In the genomic region with DNA sequence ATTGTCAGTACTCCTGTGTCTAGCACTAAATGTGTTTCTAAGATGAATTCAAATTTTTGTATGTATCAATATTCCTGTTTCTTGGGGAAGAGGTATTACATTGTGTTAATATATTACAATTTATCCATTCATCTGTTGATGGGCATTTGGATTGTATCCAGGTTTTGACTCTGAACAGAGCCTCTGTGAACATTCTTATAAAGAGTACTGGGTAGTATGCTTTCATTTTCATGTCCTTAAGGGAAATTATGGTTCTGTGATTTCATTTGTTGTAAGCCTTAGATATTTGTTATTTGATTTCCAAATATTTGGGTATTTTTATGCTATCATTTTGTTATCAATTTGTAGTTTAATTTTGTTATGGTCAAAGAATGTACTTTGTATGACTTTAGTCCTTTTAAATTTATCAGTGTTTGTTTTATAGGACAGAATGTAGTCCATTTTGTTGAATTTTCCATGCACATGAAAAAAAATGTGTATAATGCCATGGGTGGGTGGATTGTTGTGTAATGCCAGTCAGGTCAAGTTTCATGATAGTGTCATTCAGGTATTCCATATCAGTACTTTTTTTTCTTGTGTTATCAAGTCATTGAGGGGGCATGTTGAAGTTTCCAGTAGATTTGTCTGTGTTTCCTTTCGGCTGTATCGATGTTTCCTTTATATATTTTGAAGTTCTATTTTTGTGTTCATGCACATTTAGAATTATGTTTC, we compare ENCODE assay signal across 12 cellular contexts. TPM values are rescaled to one million over a fixed set of nuclear protein-coding genes. Genes with fewer than 3 reads are reported as not detected.
A peak's percentile ranks its signal among the peaks of the same experiment; 100 is the strongest.
DNase-seq lines count a peak whose midpoint lies in the region; TF ChIP-seq lines count a peak whose summit lies in the region.
"Had no signal": no experiment of that assay in that cellular context is flagged by ENCODE, and none has a peak within 500 bp of the region (broad histone marks: within the 10 kb centered on the region; RNA-seq: fewer than 3 reads in every experiment).

No MANE protein-coding gene starts in this region.

- CTCF ChIA-PET in activated CD4-positive, alpha-beta memory T cell treated with anti-CD3 and anti-CD28 coated beads for 36 hours (lab: Charles Lee): interaction anchor here (0.9 kb wide), 1 partner anchor 9 kb away, joined by 3 read pairs; no protein-coding TSS in a partner anchor

- H3K36me3 Mint-ChIP-seq in activated CD4-positive, alpha-beta memory T cell treated with anti-CD3 and anti-CD28 coated beads for 36 hours: peaks cover 10% of the 10 kb centered on the region

- H3K27me3 Mint-ChIP-seq in activated CD4-positive, alpha-beta memory T cell treated with anti-CD3 and anti-CD28 coated beads for 36 hours: no peaks in the 10 kb centered on the region

- H3K9me3 Mint-ChIP-seq in activated CD4-positive, alpha-beta memory T cell treated with anti-CD3 and anti-CD28 coated beads for 36 hours: peaks cover 5% of the 10 kb centered on the region

- H3K4me3 ChIP-seq in fibroblast of the aortic adventitia (ENCODE audit: low read depth, low read length): no peak overlapping the region
- H3K4me3 ChIP-seq: thoracic aorta had no signal

- POLR2A ChIA-PET in activated CD4-positive, alpha-beta memory T cell treated with anti-CD3 and anti-CD28 coated beads for 36 hours (lab: Charles Lee): no interaction called here

- in situ Hi-C loops in G401 (cut with HindIII; ENCODE audit: low sequenced_read_pairs): no loop called here

- peak; percentile 25 for DNase-seq in Ammon's horn (ENCODE audit: low spot score)
- peak; percentile 32 for DNase-seq in G401 (ENCODE audit: low spot score)
- DNase-seq in activated CD4-positive, alpha-beta memory T cell treated with anti-CD3 and anti-CD28 coated beads for 36 hours: no peak
- peak; percentile 35 for DNase-seq in fibroblast of the aortic adventitia (ENCODE audit: low read depth)
- no peak for DNase-seq in anterior cingulate cortex (lab: John Stamatoyannopoulos, UW)
- no peak for DNase-seq in activated CD8-positive, alpha-beta memory T cell treated with anti-CD3 and anti-CD28 coated beads, Interleukin-2, amount 50 U/mL, for 48 hours
- DNase-seq in LoVo (ENCODE audit: low spot score): no peak
- no peak for DNase-seq in NOMO-1 treated with dmso at 0.1 percent for 144 hours (lab: John Stamatoyannopoulos, UW; ENCODE audit: unreplicated experiment)
- DNase-seq: NCI-H1092 treated with DMSO at 0.1 percent for 48 hours, NCI-H446 had no signal

- intact Hi-C loops in activated CD4-positive, alpha-beta memory T cell treated with anti-CD3 and anti-CD28 coated beads for 36 hours (cut with micrococcal nuclease): loop anchor here (1.0 kb wide), 2 partner anchors 13 to 36 kb away; no protein-coding TSS in a partner anchor

- no peak for TF ChIP-seq CTCF in fibroblast of the aortic adventitia (IDR thresholded peaks at IDR 0.05; ENCODE audit: insufficient read depth, low read length)

- peaks cover 58% of the 10 kb centered on the region for H3K4me1 Mint-ChIP-seq in activated CD4-positive, alpha-beta memory T cell treated with anti-CD3 and anti-CD28 coated beads for 36 hours (ENCODE audit: low read depth)
- H3K4me1 Mint-ChIP-seq: nephron had no signal

- H3K27ac Mint-ChIP-seq in activated CD4-positive, alpha-beta memory T cell treated with anti-CD3 and anti-CD28 coated beads for 36 hours: peak overlapping the region; percentile 50
- H3K27ac Mint-ChIP-seq: nephron had no signal

- peak overlapping the region; percentile 10 for H3K4me3 Mint-ChIP-seq in activated CD4-positive, alpha-beta memory T cell treated with anti-CD3 and anti-CD28 coated beads for 36 hours
- H3K4me3 Mint-ChIP-seq: nephron had no signal

RNA-seq across cellular contexts. Expression of a gene that starts 38.4 kb away (rescaled TPM):
- 20.4 and 25.9 TPM in 2 replicates for total RNA-seq in G401 (2014; rRNA removed; shearing (Covaris generic))
- 10 to 100 TPM; 24.5 to 29.9 TPM for total RNA-seq in activated CD4-positive, alpha-beta memory T cell treated with anti-CD3 and anti-CD28 coated beads for 36 hours
- 32.0 and 40.6 TPM in 2 replicates for total RNA-seq in fibroblast of the aortic adventitia (ENCODE audit: low replicate concordance)

Comparison
In these comparisons a context has a peak if more than half of its experiments do, and no peak if none do; other contexts are left out.
1. DNase-seq: peak in Ammon's horn (single experiment), G401 (single experiment) and fibroblast of the aortic adventitia (single experiment); none in activated CD4-positive, alpha-beta memory T cell treated with anti-CD3 and anti-CD28 coated beads for 36 hours (single experiment), anterior cingulate cortex (0 of 58), activated CD8-positive, alpha-beta memory T cell treated with anti-CD3 and anti-CD28 coated beads, Interleukin-2, amount 50 U/mL, for 48 hours (single experiment), LoVo (single experiment) and NOMO-1 treated with dmso at 0.1 percent for 144 hours (single experiment).